19 cellular contexts compared by ENCODE assay signal in the genomic region with DNA sequence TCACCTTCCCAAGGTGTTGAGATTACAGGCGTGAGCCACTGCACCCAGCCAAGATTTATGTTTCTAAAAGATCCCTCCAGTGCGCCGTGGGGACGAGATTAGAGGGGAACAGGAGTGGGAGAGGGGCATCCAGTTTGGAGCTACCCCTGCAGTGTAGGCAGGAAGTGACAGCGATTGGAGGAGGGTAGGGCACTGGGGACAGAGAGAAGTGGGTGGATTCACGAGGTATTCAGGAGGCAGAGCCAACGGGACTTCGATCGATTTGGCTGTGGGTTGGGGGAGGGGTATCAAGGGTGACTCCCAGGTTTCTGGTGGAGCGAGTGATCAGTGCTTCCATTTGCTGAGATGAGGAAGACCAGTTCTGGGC.
"Had no signal": no experiment of that assay in that cellular context is flagged by ENCODE, and none has a peak within 500 bp of the region (broad histone marks: within the 10 kb centered on the region; RNA-seq: fewer than 3 reads in every experiment).

No MANE protein-coding gene starts in this region.

- DNase-seq: effector CD4-positive, alpha-beta T cell; endodermal cell; erythroblast; foreskin melanocyte; kidney; left cardiac atrium; left ventricle myocardium superior; mesenchymal stem cell; midbrain; naive B cell; sigmoid colon; stimulated activated CD4-positive, alpha-beta T cell treated with anti-CD3 and anti-CD28 coated beads, Interleukin-2, amount 100 ng/mL, for 24 hours; stimulated activated CD4-positive, alpha-beta T cell treated with anti-CD3 and anti-CD28 coated beads, Interleukin-4, amount 100 ng/mL, for 4 hours; stimulated activated naive B cell treated with anti-CD40 and anti-IgM and Interleukin-4, amounts not matched to agents 10 μg/mL and 1 μg/mL and 100 μg/mL, for 72 hours; trophoblast cell had no signal

- H3K4me1 Mint-ChIP-seq: naive B cell; stimulated activated naive B cell treated with anti-CD40 and anti-IgM and Interleukin-4, amounts not matched to agents 10 μg/mL and 1 μg/mL and 100 μg/mL, for 72 hours had no signal

- H3K4me3 Mint-ChIP-seq: endodermal cell; naive B cell; stimulated activated naive B cell treated with anti-CD40 and anti-IgM and Interleukin-4, amounts not matched to agents 10 μg/mL and 1 μg/mL and 100 μg/mL, for 72 hours had no signal

- H3K36me3 ChIP-seq: sigmoid colon had no signal

- H3K36me3 Mint-ChIP-seq: naive B cell; stimulated activated naive B cell treated with anti-CD40 and anti-IgM and Interleukin-4, amounts not matched to agents 10 μg/mL and 1 μg/mL and 100 μg/mL, for 72 hours had no signal

- H3K9me3 ChIP-seq: sigmoid colon had no signal

- H3K27ac ChIP-seq: coronary artery, hepatocyte, sigmoid colon, skin epidermis had no signal

- H3K4me3 ChIP-seq: coronary artery, hepatocyte, lung, sigmoid colon, skin epidermis had no signal

- H3K27ac Mint-ChIP-seq: endodermal cell; stimulated activated naive B cell treated with anti-CD40 and anti-IgM and Interleukin-4, amounts not matched to agents 10 μg/mL and 1 μg/mL and 100 μg/mL, for 72 hours had no signal

- H3K9me3 Mint-ChIP-seq: endodermal cell; naive B cell; stimulated activated naive B cell treated with anti-CD40 and anti-IgM and Interleukin-4, amounts not matched to agents 10 μg/mL and 1 μg/mL and 100 μg/mL, for 72 hours had no signal

- ATAC-seq: left cardiac atrium; left ventricle myocardium superior; stimulated activated naive B cell treated with anti-CD40 and anti-IgM and Interleukin-4, amounts not matched to agents 10 μg/mL and 1 μg/mL and 100 μg/mL, for 72 hours had no signal

- H3K4me1 ChIP-seq: sigmoid colon had no signal
